In genomic region chr7:73323434-73324080, GRCh38 we compare ENCODE assay signal across 14 cellular contexts. TPM values are rescaled to one million over a fixed set of nuclear protein-coding genes. Genes with fewer than 3 reads are reported as not detected.
DNase-seq lines count a peak whose midpoint lies in the region; ATAC-seq, FAIRE-seq and TF ChIP-seq lines count a peak whose summit lies in the region.
"Not testable (repeated sequence)": the region's sequence is repeated elsewhere in the genome, so short reads cannot be mapped to it uniquely, and the experiment has no call there.
"Had no signal": no experiment of that assay in that cellular context is flagged by ENCODE, and none has a peak within 500 bp of the region (broad histone marks: within the 10 kb centered on the region; RNA-seq: fewer than 3 reads in every experiment).

No MANE protein-coding gene starts in this region.

- intact Hi-C loops in GM12878 (cut with micrococcal nuclease; ENCODE audit: unreplicated experiment): loop anchor here (1.0 kb wide), 1 partner anchor 128 kb away; no protein-coding TSS in a partner anchor

- H3K79me2 ChIP-seq in GM23338 (replicated peaks; ENCODE audit: insufficient read depth); SK-N-SH (ENCODE audit: insufficient read depth); GM12878 (ENCODE audit: control insufficient read depth, insufficient read depth, low read length): not testable (repeated sequence)

- H3K4me3 Mint-ChIP-seq in GM23338: not testable (repeated sequence)
- peak overlapping the region; percentile 20 for H3K4me3 Mint-ChIP-seq in activated CD8-positive, alpha-beta memory T cell treated with anti-CD3 and anti-CD28 coated beads, Interleukin-2, amount 10 ng/mL, durations not matched to agents 7 days and 5 days
- H3K4me3 Mint-ChIP-seq in immature natural killer cell: peak overlapping the region; percentile 57 to 72 (median 67)
- peak overlapping the region; percentile 49 for H3K4me3 Mint-ChIP-seq in natural killer cell treated with Interleukin-12 subunit alpha and Interleukin-12 subunit beta and Interleukin-15 and Interleukin-18, amount 100 ng/mL, for 72 hours
- H3K4me3 Mint-ChIP-seq in stimulated activated memory B cell treated with anti-CD40 and anti-IgM and Interleukin-4, amounts not matched to agents 10 μg/mL and 1 μg/mL and 100 μg/mL, for 72 hours: peak overlapping the region; percentile 83

- H3K36me3 ChIP-seq in GM23338 (ENCODE audit: insufficient read depth); SK-N-SH (replicated peaks in 1 of 2; ENCODE audit: control insufficient read depth in 1 of 2, insufficient read depth in 2 of 2, low read length in 1 of 2); GM12878 (ENCODE audit: control insufficient read depth in 2 of 2, insufficient read depth in 2 of 2, low read length in 1 of 2): not testable (repeated sequence)

- TF ChIP-seq POLR2A in A549 (IDR thresholded peaks at IDR 0.05; ENCODE audit: low read length); GM12878 (IDR thresholded peaks at IDR 0.05; ENCODE audit: low read depth, low read length): not testable (repeated sequence)

- CTCF ChIA-PET in A549 (lab: Yijun Ruan, JAX): interaction anchor here (0.6 to 6.0 kb wide), 25 partner anchors 9 to 412 kb away, joined by 3 to 70 read pairs (median 5); partner anchors contain the start of gene FZD9
- CTCF ChIA-PET in SK-N-SH (lab: Yijun Ruan, JAX): interaction anchor here (0.6 to 9.6 kb wide), 19 partner anchors 9 to 411 kb away, joined by 3 to 108 read pairs (median 5); partner anchors contain the start of gene NSUN5
- CTCF ChIA-PET in activated CD8-positive, alpha-beta memory T cell treated with anti-CD3 and anti-CD28 coated beads, Interleukin-2, amount 10 ng/mL, durations not matched to agents 7 days and 5 days (lab: Charles Lee): interaction anchor here (0.8 to 2.1 kb wide), 6 partner anchors 12 to 128 kb away, joined by 3 to 17 read pairs (median 4); no protein-coding TSS in a partner anchor
- CTCF ChIA-PET in GM12878 (lab: Yijun Ruan, JAX): interaction anchor here (0.6 to 3.3 kb wide), 12 partner anchors 11 to 441 kb away, joined by 3 to 33 read pairs (median 4); partner anchors contain the start of gene NSUN5

- POLR2A ChIA-PET in A549 (lab: Yijun Ruan, JAX); SK-N-SH (lab: Yijun Ruan, JAX); GM12878 (lab: Charles Lee): not testable (repeated sequence)

- not testable (repeated sequence) for H3K9me3 Mint-ChIP-seq in GM23338; activated CD8-positive, alpha-beta memory T cell treated with anti-CD3 and anti-CD28 coated beads, Interleukin-2, amount 10 ng/mL, durations not matched to agents 7 days and 5 days (ENCODE audit: low read depth); immature natural killer cell; natural killer cell treated with Interleukin-12 subunit alpha and Interleukin-12 subunit beta and Interleukin-15 and Interleukin-18, amount 100 ng/mL, for 72 hours; stimulated activated memory B cell treated with anti-CD40 and anti-IgM and Interleukin-4, amounts not matched to agents 10 μg/mL and 1 μg/mL and 100 μg/mL, for 72 hours

- not testable (repeated sequence) for BruUV-seq in GM12878 (replicated peaks; lab: Mats Ljungman, UMichigan)

- TF ChIP-seq RAD21 in A549 (conservative IDR thresholded peaks at IDR 0.05 in 1 of 2, IDR thresholded peaks at IDR 0.05 in 1 of 2); SK-N-SH (IDR thresholded peaks at IDR 0.05; ENCODE audit: low read length); GM12878 (IDR thresholded peaks at IDR 0.05; ENCODE audit: insufficient read depth, low read depth, low read length): not testable (repeated sequence)

- H3K27ac Mint-ChIP-seq in GM23338; activated CD8-positive, alpha-beta memory T cell treated with anti-CD3 and anti-CD28 coated beads, Interleukin-2, amount 10 ng/mL, durations not matched to agents 7 days and 5 days: not testable (repeated sequence)
- H3K27ac Mint-ChIP-seq in immature natural killer cell: peak overlapping the region in 1 of 6 donors; percentile 53
- H3K27ac Mint-ChIP-seq in natural killer cell treated with Interleukin-12 subunit alpha and Interleukin-12 subunit beta and Interleukin-15 and Interleukin-18, amount 100 ng/mL, for 72 hours: peak overlapping the region in 1 of 2 donors; percentile 72
- H3K27ac Mint-ChIP-seq in stimulated activated memory B cell treated with anti-CD40 and anti-IgM and Interleukin-4, amounts not matched to agents 10 μg/mL and 1 μg/mL and 100 μg/mL, for 72 hours: peak overlapping the region; percentile 50

- not testable (repeated sequence) for H3K9ac ChIP-seq in SK-N-SH; GM12878 (ENCODE audit: control insufficient read depth, insufficient read depth, low read length)

- not testable (repeated sequence) for H4K20me1 ChIP-seq in GM23338 (replicated peaks; ENCODE audit: insufficient read depth); SK-N-SH (ENCODE audit: insufficient read depth); GM12878 (ENCODE audit: control insufficient read depth, insufficient read depth)

- 78% methylated on average over 4 of the region's 5 CpGs for WGBS in A549 (ENCODE audit: missing lambda C conversion rate)
- WGBS in SK-N-SH (ENCODE audit: low lambda C conversion rate): 65% methylated on average over 5 of the region's 5 CpGs
- WGBS in GM12878 (ENCODE audit: insufficient coverage, insufficient replicate concordance, low lambda C conversion rate, missing lambda C conversion rate): 31% methylated on average over 5 of the region's 5 CpGs

- not testable (repeated sequence) for H3K27ac ChIP-seq in A549; GM23338 (ENCODE audit: low read depth); SK-N-SH (ENCODE audit: low read depth in 2 of 2, low read length in 1 of 2); GM12878 (ENCODE audit: control insufficient read depth, insufficient read depth)

- ATAC-seq in A549; GM23338; activated CD8-positive, alpha-beta memory T cell treated with anti-CD3 and anti-CD28 coated beads, Interleukin-2, amount 10 ng/mL, durations not matched to agents 7 days and 5 days; GM12878; natural killer cell treated with Interleukin-12 subunit alpha and Interleukin-12 subunit beta and Interleukin-15 and Interleukin-18, amount 100 ng/mL, for 72 hours; stimulated activated memory B cell treated with anti-CD40 and anti-IgM and Interleukin-4, amounts not matched to agents 10 μg/mL and 1 μg/mL and 100 μg/mL, for 72 hours: not testable (repeated sequence)

- not testable (repeated sequence) for TF ChIP-seq CTCF in A549 (IDR thresholded peaks at IDR 0.05); GM23338 (conservative IDR thresholded peaks at IDR 0.05; ENCODE audit: low read depth in 2 of 2); SK-N-SH (IDR thresholded peaks at IDR 0.05); GM12878 (IDR thresholded peaks at IDR 0.05 in 2 of 3, conservative IDR thresholded peaks at IDR 0.05 in 1 of 3; ENCODE audit: control insufficient read depth in 2 of 3, extremely low read depth in 1 of 3, insufficient read depth in 1 of 3, low read depth in 3 of 3, low read length in 3 of 3)

- peaks cover 13% of the 10 kb centered on the region for H3K27me3 Mint-ChIP-seq in GM23338 (ENCODE audit: insufficient read depth, low read depth, poor library complexity)
- not testable (repeated sequence) for H3K27me3 Mint-ChIP-seq in activated CD8-positive, alpha-beta memory T cell treated with anti-CD3 and anti-CD28 coated beads, Interleukin-2, amount 10 ng/mL, durations not matched to agents 7 days and 5 days; immature natural killer cell (ENCODE audit: low read depth in 3 of 3); natural killer cell treated with Interleukin-12 subunit alpha and Interleukin-12 subunit beta and Interleukin-15 and Interleukin-18, amount 100 ng/mL, for 72 hours; stimulated activated memory B cell treated with anti-CD40 and anti-IgM and Interleukin-4, amounts not matched to agents 10 μg/mL and 1 μg/mL and 100 μg/mL, for 72 hours

- not testable (repeated sequence) for H3K4me3 ChIP-seq in A549, GM23338
- 0 out of 4 replicates have a peak overlapping the region, but pooled peaks of 1 of the 2 experiments have one; percentile 2 for H3K4me3 ChIP-seq in SK-N-SH (ENCODE audit: low read depth in 2 of 2, low read length in 1 of 2)
- H3K4me3 ChIP-seq in GM12878: 0 out of 2 replicates have a peak overlapping the region, but pooled peaks have one; percentile 19

- not testable (repeated sequence) for H3K4me1 Mint-ChIP-seq in GM23338
- H3K4me1 Mint-ChIP-seq in activated CD8-positive, alpha-beta memory T cell treated with anti-CD3 and anti-CD28 coated beads, Interleukin-2, amount 10 ng/mL, durations not matched to agents 7 days and 5 days: peaks cover 14% of the 10 kb centered on the region
- H3K4me1 Mint-ChIP-seq in immature natural killer cell: peaks cover 11 to 12% of the 10 kb centered on the region in 2 donors
- H3K4me1 Mint-ChIP-seq in natural killer cell treated with Interleukin-12 subunit alpha and Interleukin-12 subunit beta and Interleukin-15 and Interleukin-18, amount 100 ng/mL, for 72 hours (ENCODE audit: low read depth in 2 of 2): peaks cover 7 to 11% of the 10 kb centered on the region in 2 donors
- H3K4me1 Mint-ChIP-seq in stimulated activated memory B cell treated with anti-CD40 and anti-IgM and Interleukin-4, amounts not matched to agents 10 μg/mL and 1 μg/mL and 100 μg/mL, for 72 hours: peaks cover 17% of the 10 kb centered on the region

- not testable (repeated sequence) for H3K36me3 Mint-ChIP-seq in GM23338 (ENCODE audit: low read depth); activated CD8-positive, alpha-beta memory T cell treated with anti-CD3 and anti-CD28 coated beads, Interleukin-2, amount 10 ng/mL, durations not matched to agents 7 days and 5 days; immature natural killer cell; natural killer cell treated with Interleukin-12 subunit alpha and Interleukin-12 subunit beta and Interleukin-15 and Interleukin-18, amount 100 ng/mL, for 72 hours; stimulated activated memory B cell treated with anti-CD40 and anti-IgM and Interleukin-4, amounts not matched to agents 10 μg/mL and 1 μg/mL and 100 μg/mL, for 72 hours

- RAD21 ChIA-PET in GM12878 (lab: Charles Lee; ENCODE audit: unreplicated experiment): interaction anchor here (0.6 to 1.1 kb wide), 3 partner anchors 125 to 130 kb away, joined by 7 to 15 read pairs (median 8); no protein-coding TSS in a partner anchor

- SMC1A ChIA-PET in GM12878 (lab: Charles Lee; ENCODE audit: uncharacterized antibody, unreplicated experiment): interaction anchor here (1.0 to 1.9 kb wide), 5 partner anchors 13 to 130 kb away, joined by 3 to 15 read pairs (median 3); no protein-coding TSS in a partner anchor

- not testable (repeated sequence) for H3K9me3 ChIP-seq in A549; SK-N-SH; GM12878 (replicated peaks; ENCODE audit: control insufficient read depth, insufficient read depth, low read length)

- peak overlapping the region; percentile 56 for H3K4me2 ChIP-seq in A549
- H3K4me2 ChIP-seq in GM23338: not testable (repeated sequence)
- 0 out of 2 replicates have a peak overlapping the region, but pooled peaks have one; percentile 22 for H3K4me2 ChIP-seq in SK-N-SH
- H3K4me2 ChIP-seq in GM12878 (ENCODE audit: control insufficient read depth, insufficient read depth): peak overlapping the region; percentile 31; the same call in 1 of the 2 replicates

- in situ Hi-C loops in GM12878 (cut with MboI): not testable (repeated sequence)

- not testable (repeated sequence) for H3K4me1 ChIP-seq in A549; GM23338 (ENCODE audit: insufficient read depth); SK-N-SH (ENCODE audit: control insufficient read depth in 1 of 2, insufficient read depth in 2 of 2, low read depth in 1 of 2, low read length in 1 of 2); GM12878 (ENCODE audit: control insufficient read depth, insufficient read depth, low read length)

- not testable (repeated sequence) for H3K27me3 ChIP-seq in GM23338 (ENCODE audit: insufficient read depth); SK-N-SH (ENCODE audit: insufficient read depth); GM12878 (replicated peaks in 1 of 2; ENCODE audit: control insufficient read depth in 2 of 2, insufficient read depth in 2 of 2, low read length in 1 of 2)

- FAIRE-seq in A549 (lab: Jason Lieb, UNC); GM12878 (lab: Jason Lieb, UNC): not testable (repeated sequence)

- not testable (repeated sequence) for DNase-seq in A549 (ENCODE audit: low read depth in 1 of 2, low spot score in 1 of 2); GM23338 (ENCODE audit: low spot score); SK-N-SH; activated CD8-positive, alpha-beta memory T cell treated with anti-CD3 and anti-CD28 coated beads, Interleukin-2, amount 10 ng/mL, durations not matched to agents 7 days and 5 days; GM12878 (ENCODE audit: low read depth, low spot score); immature natural killer cell; natural killer cell treated with Interleukin-12 subunit alpha and Interleukin-12 subunit beta and Interleukin-15 and Interleukin-18, amount 100 ng/mL, for 72 hours (ENCODE audit: low spot score)

- not testable (repeated sequence) for H3K9me2 ChIP-seq in GM23338 (ENCODE audit: insufficient read depth); SK-N-SH

- peak overlapping the region; percentile 80; the same call in 1 of the 2 replicates for H2AFZ ChIP-seq in GM23338
- not testable (repeated sequence) for H2AFZ ChIP-seq in SK-N-SH (ENCODE audit: low read depth); GM12878 (ENCODE audit: control insufficient read depth, low read depth, low read length)

- TF ChIP-seq EP300 in A549 (IDR thresholded peaks at IDR 0.05); SK-N-SH (IDR thresholded peaks at IDR 0.05; ENCODE audit: borderline replicate concordance in 1 of 2, low read depth in 1 of 2, low read length in 1 of 2); GM12878 (IDR thresholded peaks at IDR 0.05; ENCODE audit: borderline replicate concordance in 1 of 2, control insufficient read depth in 1 of 2, low read depth in 2 of 2, low read length in 2 of 2): not testable (repeated sequence)

- not testable (repeated sequence) for H3F3A ChIP-seq in GM23338 (replicated peaks; ENCODE audit: low read depth); SK-N-SH (replicated peaks; ENCODE audit: insufficient read depth)

RNA-seq across cellular contexts. Expression of gene TRIM50, which starts 4.3 kb away (rescaled TPM):
- polyA plus RNA-seq in A549 (2011; rRNA removed): not detected in 2 replicates
- 0.01 and 0.03 TPM in 2 replicates for polyA plus RNA-seq in A549 (2012; cell fraction: cytosol; rRNA removed)
- 0.08 TPM in 1 of 2 replicates, not detected in the other for polyA plus RNA-seq in A549 (2012; cell fraction: nucleus; rRNA removed)
- polyA plus RNA-seq in A549 (2017; fragmentation: RNase III; extraction: RNeasy Plus Mini Kit Qiagen cat#74134 plus additional on column Dnase treatment): not detected in 3 replicates
- not detected in 2 replicates for polyA minus RNA-seq in A549 (2011; rRNA and poly(A)+ RNA removed)
- total RNA-seq in GM23338 (2014; rRNA removed; shearing (Covaris generic)): 0.10 TPM in 1 of 2 replicates, not detected in the other
- polyA plus RNA-seq in GM23338 (2016; fragmentation: Nextera tagmentation; extraction: Ambion mirVana): 0.19 TPM in 1 of 2 replicates, not detected in the other
- polyA plus RNA-seq in SK-N-SH (2012; rRNA removed): not detected in 2 replicates
- polyA plus RNA-seq in SK-N-SH (2012; cell fraction: cytosol; rRNA removed): not detected in 2 replicates
- not detected in 2 replicates for polyA plus RNA-seq in SK-N-SH (2012; cell fraction: nucleus; rRNA removed)
- not detected for total RNA-seq in activated CD8-positive, alpha-beta memory T cell treated with anti-CD3 and anti-CD28 coated beads, Interleukin-2, amount 10 ng/mL, durations not matched to agents 7 days and 5 days
- total RNA-seq in GM12878 (2013; cell fraction: nucleolus; rRNA removed): not detected in 2 replicates
- not detected in 2 replicates for total RNA-seq in GM12878 (2014; rRNA removed)
- total RNA-seq in GM12878 (2014; rRNA removed; fragmentation: Illumina TruSeq; extraction: Trizol): not detected in 2 replicates
- not detected in 2 replicates for total RNA-seq in GM12878 (2021)
- not detected for polyA plus RNA-seq in GM12878 (2011; ENCODE audit: low read depth)
- not detected in 2 replicates for polyA plus RNA-seq in GM12878 (2011; rRNA removed)
- polyA plus RNA-seq in GM12878 (2011; cell fraction: cytosol; rRNA removed): not detected in 2 replicates
- not detected in 2 replicates for polyA plus RNA-seq in GM12878 (2011; cell fraction: nucleus; rRNA removed)
- polyA plus RNA-seq in GM12878 (2012): not detected in 2 replicates
- polyA plus RNA-seq in GM12878 (2014; fragmentation: Illumina TruSeq; extraction: Trizol): not detected in 2 replicates
- not detected for polyA plus RNA-seq in GM12878 (2014; fragmentation: Nextera tagmentation; extraction: Ambion mirVana)
- polyA plus RNA-seq in GM12878 (2014; rRNA removed): not detected in 2 replicates
- not detected for polyA plus RNA-seq in GM12878 (2016; fragmentation: Nextera tagmentation; extraction: Ambion mirVana)
- not detected in 2 replicates for polyA minus RNA-seq in GM12878 (2011; rRNA and poly(A)+ RNA removed)
- not detected in 2 replicates for polyA minus RNA-seq in GM12878 (2011; cell fraction: cytosol; rRNA and poly(A)+ RNA removed)
- polyA minus RNA-seq in GM12878 (2011; cell fraction: nucleus; rRNA and poly(A)+ RNA removed): not detected in 2 replicates
- not detected for polyA plus RNA-seq in immature natural killer cell
- not detected for total RNA-seq in natural killer cell treated with Interleukin-12 subunit alpha and Interleukin-12 subunit beta and Interleukin-15 and Interleukin-18, amount 100 ng/mL, for 72 hours
- total RNA-seq: G401 had no signal

RNA-seq across cellular contexts. Expression of gene FKBP6, which starts 4.4 kb away (rescaled TPM):
- polyA plus RNA-seq in A549 (2011; rRNA removed): 0.04 TPM in 1 of 2 replicates, not detected in the other
- not detected in 2 replicates for polyA plus RNA-seq in A549 (2012; cell fraction: cytosol; rRNA removed)
- not detected in 2 replicates for polyA plus RNA-seq in A549 (2012; cell fraction: nucleus; rRNA removed)
- polyA plus RNA-seq in A549 (2017; fragmentation: RNase III; extraction: RNeasy Plus Mini Kit Qiagen cat#74134 plus additional on column Dnase treatment): not detected in 3 replicates
- not detected in 2 replicates for polyA minus RNA-seq in A549 (2011; rRNA and poly(A)+ RNA removed)
- not detected in 2 replicates for total RNA-seq in GM23338 (2014; rRNA removed; shearing (Covaris generic))
- polyA plus RNA-seq in GM23338 (2016; fragmentation: Nextera tagmentation; extraction: Ambion mirVana): 0.15 TPM in 1 of 2 replicates, not detected in the other
- not detected in 2 replicates for polyA plus RNA-seq in SK-N-SH (2012; rRNA removed)
- 0.03 TPM in 1 of 2 replicates, not detected in the other for polyA plus RNA-seq in SK-N-SH (2012; cell fraction: cytosol; rRNA removed)
- not detected in 2 replicates for polyA plus RNA-seq in SK-N-SH (2012; cell fraction: nucleus; rRNA removed)
- not detected for total RNA-seq in activated CD8-positive, alpha-beta memory T cell treated with anti-CD3 and anti-CD28 coated beads, Interleukin-2, amount 10 ng/mL, durations not matched to agents 7 days and 5 days
- not detected in 2 replicates for total RNA-seq in GM12878 (2013; cell fraction: nucleolus; rRNA removed)
- not detected in 2 replicates for total RNA-seq in GM12878 (2014; rRNA removed)
- not detected in 2 replicates for total RNA-seq in GM12878 (2014; rRNA removed; fragmentation: Illumina TruSeq; extraction: Trizol)
- not detected in 2 replicates for total RNA-seq in GM12878 (2021)
- polyA plus RNA-seq in GM12878 (2011; ENCODE audit: low read depth): not detected
- polyA plus RNA-seq in GM12878 (2011; rRNA removed): not detected in 2 replicates
- not detected in 2 replicates for polyA plus RNA-seq in GM12878 (2011; cell fraction: cytosol; rRNA removed)
- not detected in 2 replicates for polyA plus RNA-seq in GM12878 (2011; cell fraction: nucleus; rRNA removed)
- 0.07 TPM in 1 of 2 replicates, not detected in the other for polyA plus RNA-seq in GM12878 (2012)
- polyA plus RNA-seq in GM12878 (2014; fragmentation: Illumina TruSeq; extraction: Trizol): not detected in 2 replicates
- polyA plus RNA-seq in GM12878 (2014; fragmentation: Nextera tagmentation; extraction: Ambion mirVana): not detected
- not detected in 2 replicates for polyA plus RNA-seq in GM12878 (2014; rRNA removed)
- not detected for polyA plus RNA-seq in GM12878 (2016; fragmentation: Nextera tagmentation; extraction: Ambion mirVana)
- polyA minus RNA-seq in GM12878 (2011; rRNA and poly(A)+ RNA removed): not detected in 2 replicates
- polyA minus RNA-seq in GM12878 (2011; cell fraction: cytosol; rRNA and poly(A)+ RNA removed): not detected in 2 replicates
- polyA minus RNA-seq in GM12878 (2011; cell fraction: nucleus; rRNA and poly(A)+ RNA removed): not detected in 2 replicates
- not detected for polyA plus RNA-seq in immature natural killer cell
- not detected for total RNA-seq in natural killer cell treated with Interleukin-12 subunit alpha and Interleukin-12 subunit beta and Interleukin-15 and Interleukin-18, amount 100 ng/mL, for 72 hours
- total RNA-seq: body of pancreas, G401, mucosa of gallbladder, Right ventricle myocardium superior, sigmoid colon, tibial nerve had no signal
- polyA plus RNA-seq: sigmoid colon had no signal

RNA-seq across cellular contexts. Expression of gene NSUN5, which starts 14.9 kb away (rescaled TPM):
- polyA plus RNA-seq in A549 (2011; rRNA removed) (34.2 and 38.9 TPM in 2 replicates), A549 (2017; fragmentation: RNase III; extraction: RNeasy Plus Mini Kit Qiagen cat#74134 plus additional on column Dnase treatment) (38.3 to 39.0 TPM (median 38.4 TPM) in 3 replicates), GM23338 (2016; fragmentation: Nextera tagmentation; extraction: Ambion mirVana) (59.5 and 65.6 TPM in 2 replicates), SK-N-SH (2012; rRNA removed) (59.2 and 60.0 TPM in 2 replicates), GM12878 (2011; rRNA removed) (10.4 and 28.5 TPM in 2 replicates), GM12878 (2014; fragmentation: Illumina TruSeq; extraction: Trizol) (9.1 and 16.4 TPM in 2 replicates), GM12878 (2014; fragmentation: Nextera tagmentation; extraction: Ambion mirVana) (1 to 10 TPM; 2.0 to 9.2 TPM), GM12878 (2014; rRNA removed) (48.0 and 59.8 TPM in 2 replicates), GM12878 (2016; fragmentation: Nextera tagmentation; extraction: Ambion mirVana) (10 to 100 TPM; 61.8 to 63.4 TPM), immature natural killer cell (10 to 100 TPM; 32.0 to 41.1 (median 32.6) TPM)
- 56.2 and 69.2 TPM in 2 replicates for polyA plus RNA-seq in A549 (2012; cell fraction: cytosol; rRNA removed)
- 138 and 156 TPM in 2 replicates for polyA plus RNA-seq in A549 (2012; cell fraction: nucleus; rRNA removed)
- polyA minus RNA-seq in A549 (2011; rRNA and poly(A)+ RNA removed): 34.3 and 48.8 TPM in 2 replicates
- 71.2 and 73.4 TPM in 2 replicates for total RNA-seq in GM23338 (2014; rRNA removed; shearing (Covaris generic))
- 24.2 and 35.6 TPM in 2 replicates for polyA plus RNA-seq in SK-N-SH (2012; cell fraction: cytosol; rRNA removed)
- 143 and 155 TPM in 2 replicates for polyA plus RNA-seq in SK-N-SH (2012; cell fraction: nucleus; rRNA removed)
- total RNA-seq in activated CD8-positive, alpha-beta memory T cell treated with anti-CD3 and anti-CD28 coated beads, Interleukin-2, amount 10 ng/mL, durations not matched to agents 7 days and 5 days: 10 to 100 TPM; 53.6 to 58.6 TPM
- 24.8 and 27.6 TPM in 2 replicates for total RNA-seq in GM12878 (2013; cell fraction: nucleolus; rRNA removed)
- total RNA-seq in GM12878 (2014; rRNA removed) (43.5 and 61.0 TPM in 2 replicates), GM12878 (2014; rRNA removed; fragmentation: Illumina TruSeq; extraction: Trizol) (17.0 and 17.2 TPM in 2 replicates), GM12878 (2021) (54.3 and 57.3 TPM in 2 replicates)
- polyA plus RNA-seq in GM12878 (2011; ENCODE audit: low read depth): 12.2 TPM
- polyA plus RNA-seq in GM12878 (2011; cell fraction: cytosol; rRNA removed): 37.5 and 54.7 TPM in 2 replicates
- 74.2 and 93.3 TPM in 2 replicates for polyA plus RNA-seq in GM12878 (2011; cell fraction: nucleus; rRNA removed)
- polyA plus RNA-seq in GM12878 (2012): 30.1 and 31.8 TPM in 2 replicates
- polyA minus RNA-seq in GM12878 (2011; rRNA and poly(A)+ RNA removed): 19.2 and 34.9 TPM in 2 replicates
- 15.3 and 18.3 TPM in 2 replicates for polyA minus RNA-seq in GM12878 (2011; cell fraction: cytosol; rRNA and poly(A)+ RNA removed)
- polyA minus RNA-seq in GM12878 (2011; cell fraction: nucleus; rRNA and poly(A)+ RNA removed): 16.2 and 30.2 TPM in 2 replicates
- total RNA-seq in natural killer cell treated with Interleukin-12 subunit alpha and Interleukin-12 subunit beta and Interleukin-15 and Interleukin-18, amount 100 ng/mL, for 72 hours: 10 to 100 TPM; 49.7 to 73.8 TPM
